In the genomic region with DNA sequence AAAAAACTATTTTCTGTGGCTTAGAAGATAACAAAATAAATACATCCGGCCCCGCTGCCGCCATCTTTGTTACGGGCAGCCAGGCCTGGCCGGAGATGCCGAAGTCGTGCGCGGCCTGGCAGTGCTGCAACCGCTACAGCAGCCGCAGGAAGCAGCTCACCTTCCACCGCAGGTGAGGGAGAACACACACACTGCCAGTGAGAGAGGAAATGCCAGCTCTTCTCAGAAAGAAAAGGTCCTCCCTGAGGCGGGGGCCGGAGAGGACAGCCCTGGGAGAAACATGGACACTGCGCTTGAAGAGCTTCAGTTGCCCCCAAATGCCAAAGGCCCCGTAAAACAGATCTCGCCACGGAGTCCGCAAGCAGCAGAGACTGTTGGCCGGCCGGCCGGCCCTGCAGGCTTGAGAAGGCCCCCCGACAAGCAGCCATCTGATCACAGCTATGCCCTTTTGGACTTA, we compare ENCODE assay signal across 13 cellular contexts.
DNase-seq lines count a peak whose midpoint lies in the region; ATAC-seq, FAIRE-seq and TF ChIP-seq lines count a peak whose summit lies in the region.
"Had no signal": no experiment of that assay in that cellular context is flagged by ENCODE, and none has a peak within 500 bp of the region (broad histone marks: within the 10 kb centered on the region; RNA-seq: fewer than 3 reads in every experiment).

No MANE protein-coding gene starts in this region.

- ATAC-seq in right lobe of liver: no peak

- FAIRE-seq in endothelial cell of umbilical vein (lab: Jason Lieb, UNC): no peak

- H3K9me1 ChIP-seq in endothelial cell of umbilical vein (replicated peaks; ENCODE audit: control insufficient read depth, extremely low read depth, insufficient read depth, low read length): no peaks in the 10 kb centered on the region

- H3K36me3 ChIP-seq in liver (ENCODE audit: control insufficient read depth in 4 of 4, insufficient read depth in 3 of 4, low read depth in 1 of 4, low read length in 3 of 4) (no peaks in the 10 kb centered on the region), right lobe of liver (no peaks in the 10 kb centered on the region), endothelial cell of umbilical vein (ENCODE audit: control insufficient read depth in 2 of 2, extremely low read depth in 1 of 2, insufficient read depth in 2 of 2, low read length in 2 of 2) (no peaks in the 10 kb centered on the region)

- H3K9me3 ChIP-seq in liver (ENCODE audit: control insufficient read depth in 4 of 4, low read length in 3 of 4) (no peaks in the 10 kb centered on the region), right lobe of liver (no peaks in the 10 kb centered on the region), endothelial cell of umbilical vein (replicated peaks; ENCODE audit: control insufficient read depth, insufficient read depth, low read length) (peaks cover 3% of the 10 kb centered on the region)

- TF ChIP-seq POLR2A in right lobe of liver (IDR thresholded peaks at IDR 0.05) (no peak), endothelial cell of umbilical vein (IDR thresholded peaks at IDR 0.05; ENCODE audit: low read depth, low read length) (no peak)

- TF ChIP-seq CTCF in liver (IDR thresholded peaks at IDR 0.05; ENCODE audit: low read depth, low read length, missing input control): no peak
- no peak for TF ChIP-seq CTCF in right lobe of liver (IDR thresholded peaks at IDR 0.05)
- TF ChIP-seq CTCF in endothelial cell of umbilical vein (IDR thresholded peaks at IDR 0.05; ENCODE audit: extremely low read depth in 1 of 2, insufficient read depth in 1 of 2, low read depth in 1 of 2, low read length in 2 of 2): no peak
- no peak for TF ChIP-seq CTCF in glutamatergic neuron (IDR thresholded peaks at IDR 0.05; ENCODE audit: partially characterized antibody, unreplicated experiment)

- peaks cover 1% of the 10 kb centered on the region for H3K27me3 Mint-ChIP-seq in glutamatergic neuron (ENCODE audit: unreplicated experiment)
- H3K27me3 Mint-ChIP-seq: CD4-positive, alpha-beta T cell; IgD-negative memory B cell had no signal

- no TSS peak for BruUV-seq in endothelial cell of umbilical vein (replicated peaks; lab: Mats Ljungman, UMichigan)

- H3K27me3 ChIP-seq in liver (ENCODE audit: control insufficient read depth in 4 of 4, insufficient read depth in 4 of 4, low read length in 3 of 4) (no peaks in the 10 kb centered on the region), right lobe of liver (no peaks in the 10 kb centered on the region), endothelial cell of umbilical vein (ENCODE audit: control insufficient read depth in 2 of 2, insufficient read depth in 2 of 2, low read length in 2 of 2) (no peaks in the 10 kb centered on the region)

- H3K27ac ChIP-seq in liver (ENCODE audit: low read depth in 1 of 2, low read length in 2 of 2): no peak overlapping the region
- H3K27ac ChIP-seq in right lobe of liver: no peak overlapping the region
- H3K27ac ChIP-seq in endothelial cell of umbilical vein (ENCODE audit: insufficient read depth, low read depth, low read length): no peak overlapping the region

- H4K20me1 ChIP-seq in endothelial cell of umbilical vein (replicated peaks; ENCODE audit: control insufficient read depth, extremely low read depth, insufficient read depth, low read length): no peaks in the 10 kb centered on the region

- DNase-seq in right lobe of liver (no peak), NCI-H146 treated with DMSO at 0.1 percent for 48 hours (lab: John Stamatoyannopoulos, UW; ENCODE audit: unreplicated experiment) (peak; percentile 76), endothelial cell of umbilical vein (ENCODE audit: low read depth, low spot score) (peak; percentile 1), 8988T (no peak), glutamatergic neuron (no peak), NCI-H1694 treated with DMSO at 0.1 percent for 48 hours (lab: John Stamatoyannopoulos, UW) (no peak)
- DNase-seq: CD4-positive, alpha-beta T cell; HCEC 1CT; NCI-H1436; NCI-H524; SIG-M5 had no signal

- TF ChIP-seq RAD21 in liver (IDR thresholded peaks at IDR 0.05): no peak

- H3K79me2 ChIP-seq in endothelial cell of umbilical vein (ENCODE audit: control insufficient read depth, insufficient read depth, low read length): no peaks in the 10 kb centered on the region

- no peaks in the 10 kb centered on the region for H3K4me1 ChIP-seq in liver (ENCODE audit: control insufficient read depth in 4 of 4, insufficient read depth in 4 of 4, low read length in 3 of 4)
- H3K4me1 ChIP-seq in right lobe of liver: no peaks in the 10 kb centered on the region
- H3K4me1 ChIP-seq in endothelial cell of umbilical vein (ENCODE audit: control insufficient read depth, extremely low read depth, insufficient read depth, low read length): no peaks in the 10 kb centered on the region

- H3K36me3 Mint-ChIP-seq in glutamatergic neuron (ENCODE audit: unreplicated experiment): no peaks in the 10 kb centered on the region

- H3K4me3 ChIP-seq in liver (ENCODE audit: low read depth in 1 of 3, low read length in 3 of 3) (no peak overlapping the region), right lobe of liver (no peak overlapping the region), endothelial cell of umbilical vein (replicated peaks in 1 of 3; ENCODE audit: insufficient read depth in 1 of 3, low read depth in 1 of 3, low read length in 3 of 3) (no peak overlapping the region)

- CTCF ChIA-PET in endothelial cell of umbilical vein (lab: Charles Lee): no interaction called here

- no peaks in the 10 kb centered on the region for H3K9me3 Mint-ChIP-seq in glutamatergic neuron (ENCODE audit: unreplicated experiment)

- H3K27ac Mint-ChIP-seq in glutamatergic neuron (ENCODE audit: unreplicated experiment): no peak overlapping the region
- H3K27ac Mint-ChIP-seq: CD4-positive, alpha-beta T cell; IgD-negative memory B cell had no signal

- intact Hi-C loops in right lobe of liver (cut with DNase I) (no loop called here), endothelial cell of umbilical vein (cut with micrococcal nuclease) (no loop called here)

- no peak overlapping the region for H3K4me3 Mint-ChIP-seq in glutamatergic neuron (ENCODE audit: unreplicated experiment)
- H3K4me3 Mint-ChIP-seq: CD4-positive, alpha-beta T cell had no signal

- H3K4me2 ChIP-seq in endothelial cell of umbilical vein (ENCODE audit: insufficient read depth, low read length): no peak overlapping the region

- POLR2A ChIA-PET in endothelial cell of umbilical vein (lab: Charles Lee): no interaction called here

- H3K9ac ChIP-seq in liver (ENCODE audit: low read depth in 1 of 2, low read length in 2 of 2) (no peak overlapping the region), endothelial cell of umbilical vein (replicated peaks; ENCODE audit: extremely low read depth, insufficient read depth, low read length) (no peak overlapping the region)

- dilution Hi-C loops in endothelial cell of umbilical vein (cut with MboI; ENCODE audit: extremely low pct_ligation_motif_present, low sequenced_read_pairs): no loop called here

- no peak overlapping the region for H2AFZ ChIP-seq in endothelial cell of umbilical vein (ENCODE audit: low read depth, low read length)

- WGBS in liver: 85% methylated on average over 23 of the region's 23 CpGs
- 82% methylated on average over 18 of the region's 23 CpGs for WGBS in right lobe of liver (ENCODE audit: insufficient coverage, low coverage, low lambda C conversion rate, missing lambda C conversion rate)

- no peaks in the 10 kb centered on the region for H3K4me1 Mint-ChIP-seq in glutamatergic neuron (ENCODE audit: low read depth, unreplicated experiment)
- H3K4me1 Mint-ChIP-seq: IgD-negative memory B cell had no signal

TF ChIP-seq in liver, 16 proteins besides CTCF, POLR2A, EP300 and RAD21 (continues in another document):
- TF ChIP-seq HNF4G (IDR thresholded peaks at IDR 0.05) (no peak), YY1 (IDR thresholded peaks at IDR 0.05) (peak; percentile 47), RXRA (IDR thresholded peaks at IDR 0.05) (no peak), GABPA (IDR thresholded peaks at IDR 0.05 in 1 of 2, conservative IDR thresholded peaks at IDR 0.05 in 1 of 2) (no peak), HNF4A (conservative IDR thresholded peaks at IDR 0.05) (no peak)
- TF ChIP-seq, protein P1, sequence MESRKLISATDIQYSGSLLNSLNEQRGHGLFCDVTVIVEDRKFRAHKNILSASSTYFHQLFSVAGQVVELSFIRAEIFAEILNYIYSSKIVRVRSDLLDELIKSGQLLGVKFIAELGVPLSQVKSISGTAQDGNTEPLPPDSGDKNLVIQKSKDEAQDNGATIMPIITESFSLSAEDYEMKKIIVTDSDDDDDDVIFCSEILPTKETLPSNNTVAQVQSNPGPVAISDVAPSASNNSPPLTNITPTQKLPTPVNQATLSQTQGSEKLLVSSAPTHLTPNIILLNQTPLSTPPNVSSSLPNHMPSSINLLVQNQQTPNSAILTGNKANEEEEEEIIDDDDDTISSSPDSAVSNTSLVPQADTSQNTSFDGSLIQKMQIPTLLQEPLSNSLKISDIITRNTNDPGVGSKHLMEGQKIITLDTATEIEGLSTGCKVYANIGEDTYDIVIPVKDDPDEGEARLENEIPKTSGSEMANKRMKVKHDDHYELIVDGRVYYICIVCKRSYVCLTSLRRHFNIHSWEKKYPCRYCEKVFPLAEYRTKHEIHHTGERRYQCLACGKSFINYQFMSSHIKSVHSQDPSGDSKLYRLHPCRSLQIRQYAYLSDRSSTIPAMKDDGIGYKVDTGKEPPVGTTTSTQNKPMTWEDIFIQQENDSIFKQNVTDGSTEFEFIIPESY (IDR thresholded peaks at IDR 0.05): no peak

TF ChIP-seq in endothelial cell of umbilical vein, 7 proteins besides CTCF, POLR2A, EP300 and RAD21:
- no peak for TF ChIP-seq JUN (IDR thresholded peaks at IDR 0.05; ENCODE audit: borderline replicate concordance, insufficient read depth, insufficient read length, low read depth)
- TF ChIP-seq FOS (IDR thresholded peaks at IDR 0.05; ENCODE audit: borderline replicate concordance, insufficient read depth, low read length): no peak
- TF ChIP-seq, protein P2, sequence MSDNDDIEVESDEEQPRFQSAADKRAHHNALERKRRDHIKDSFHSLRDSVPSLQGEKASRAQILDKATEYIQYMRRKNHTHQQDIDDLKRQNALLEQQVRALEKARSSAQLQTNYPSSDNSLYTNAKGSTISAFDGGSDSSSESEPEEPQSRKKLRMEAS (IDR thresholded peaks at IDR 0.05; ENCODE audit: insufficient read depth, insufficient read length): no peak
- no peak for TF ChIP-seq GATA2 (IDR thresholded peaks at IDR 0.05; ENCODE audit: insufficient read depth, insufficient read length, low read depth, low read length)
- no peak for TF ChIP-seq EZH2 (IDR thresholded peaks at IDR 0.05; ENCODE audit: borderline replicate concordance, low read depth, low read length, severe bottlenecking)
- no peak for TF ChIP-seq POLR2AphosphoS5 (IDR thresholded peaks at IDR 0.05; ENCODE audit: insufficient read depth, low read depth, low read length)
- TF ChIP-seq MYC (IDR thresholded peaks at IDR 0.05; ENCODE audit: low read depth, low read length): no peak

Comparison
In these comparisons a context has a peak if more than half of its experiments do, and no peak if none do; other contexts are left out.
1. DNase-seq: peak in NCI-H146 treated with DMSO at 0.1 percent for 48 hours (single experiment) and endothelial cell of umbilical vein (single experiment); none in right lobe of liver (0 of 3), 8988T (single experiment), glutamatergic neuron (single experiment) and NCI-H1694 treated with DMSO at 0.1 percent for 48 hours (single experiment).